11 cellular contexts compared by ENCODE assay signal in the genomic region with DNA sequence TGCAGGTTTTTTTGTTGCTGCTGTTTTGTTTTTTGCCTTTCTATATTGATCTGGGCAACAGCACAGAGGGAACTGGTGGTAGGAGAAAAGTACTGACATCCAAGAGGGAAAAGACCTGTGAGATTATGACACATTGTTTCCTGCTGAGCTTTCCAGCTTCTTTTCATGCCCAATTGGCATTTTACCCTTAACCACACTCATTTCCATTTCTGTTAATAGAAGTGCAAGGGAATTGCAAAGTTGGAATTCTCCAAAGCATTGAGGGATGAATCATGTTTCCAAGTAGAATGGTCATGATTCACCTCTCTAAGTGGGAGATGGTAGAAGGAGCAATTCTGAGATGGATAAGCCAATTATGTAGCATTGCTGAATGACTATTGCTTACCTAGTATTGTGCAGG.
DNase-seq lines count a peak whose midpoint lies in the region; ATAC-seq, FAIRE-seq and TF ChIP-seq lines count a peak whose summit lies in the region.
"Had no signal": no experiment of that assay in that cellular context is flagged by ENCODE, and none has a peak within 500 bp of the region (broad histone marks: within the 10 kb centered on the region; RNA-seq: fewer than 3 reads in every experiment).

No MANE protein-coding gene starts in this region.

- no peaks in the 10 kb centered on the region for H3K9me3 ChIP-seq in astrocyte (ENCODE audit: insufficient read depth, low read depth, low read length)

- H3K27ac Mint-ChIP-seq in HFFc6 (no peak overlapping the region), astrocyte (ENCODE audit: unreplicated experiment) (peak overlapping the region; percentile 36), natural killer cell (no peak overlapping the region)
- H3K27ac Mint-ChIP-seq: activated naive CD8-positive, alpha-beta T cell treated with anti-CD3 and anti-CD28 coated beads, Interleukin-2, amount 50 U/mL, for 24 hours had no signal

- peaks cover 13% of the 10 kb centered on the region for H3K4me1 ChIP-seq in astrocyte (ENCODE audit: insufficient read depth, low read length)

- no peak overlapping the region for H3K4me3 ChIP-seq in astrocyte (ENCODE audit: insufficient read depth, low read depth, low read length)

- DNase-seq in 8988T (peak; percentile 46), HFFc6 (peak; percentile 17), astrocyte (ENCODE audit: low read depth) (peak; percentile 99), iris pigment epithelial cell (ENCODE audit: low read depth) (peak; percentile 62), HuH-7.5 (ENCODE audit: low spot score) (no peak), natural killer cell (no peak)
- DNase-seq: activated naive CD8-positive, alpha-beta T cell treated with anti-CD3 and anti-CD28 coated beads, Interleukin-2, amount 50 U/mL, for 24 hours; erythroblast; NCI-H510A had no signal

- no peaks in the 10 kb centered on the region for H3K36me3 Mint-ChIP-seq in HFFc6 (ENCODE audit: low read depth)
- H3K36me3 Mint-ChIP-seq in astrocyte (ENCODE audit: low read depth, unreplicated experiment) = no peaks in the 10 kb centered on the region
- no peaks in the 10 kb centered on the region for H3K36me3 Mint-ChIP-seq in natural killer cell

- H3K36me3 ChIP-seq in astrocyte (ENCODE audit: insufficient read depth, low read length) = no peaks in the 10 kb centered on the region

- peak overlapping the region; percentile 67 for H3K4me2 ChIP-seq in astrocyte (ENCODE audit: low read length)

- no peaks in the 10 kb centered on the region for H3K27me3 ChIP-seq in astrocyte (ENCODE audit: insufficient read depth, low read length)

- no peaks in the 10 kb centered on the region for H4K20me1 ChIP-seq in astrocyte (ENCODE audit: insufficient read depth, low read length)

- peak overlapping the region; percentile 64 for H3K27ac ChIP-seq in astrocyte (ENCODE audit: low read depth, low read length)

- no peak for TF ChIP-seq CTCF in HFFc6 (IDR thresholded peaks at IDR 0.05)
- TF ChIP-seq CTCF in astrocyte (IDR thresholded peaks at IDR 0.05; ENCODE audit: insufficient read depth, low read depth, low read length) = no peak
- no peak for TF ChIP-seq CTCF in natural killer cell (IDR thresholded peaks at IDR 0.05)

- H3K27me3 Mint-ChIP-seq in HFFc6 (ENCODE audit: insufficient read depth) (no peaks in the 10 kb centered on the region; the same call in 1 of the 2 replicates), astrocyte (ENCODE audit: low read depth, unreplicated experiment) (no peaks in the 10 kb centered on the region), natural killer cell (ENCODE audit: low read depth in 2 of 2) (no peaks in the 10 kb centered on the region)
- H3K27me3 Mint-ChIP-seq: activated naive CD8-positive, alpha-beta T cell treated with anti-CD3 and anti-CD28 coated beads, Interleukin-2, amount 50 U/mL, for 24 hours had no signal

- H3K9ac ChIP-seq in astrocyte (ENCODE audit: low read length) = no peak overlapping the region

- intact Hi-C loops in natural killer cell (cut with micrococcal nuclease) = no loop called here

- no peak overlapping the region for H3K4me3 Mint-ChIP-seq in HFFc6
- H3K4me3 Mint-ChIP-seq in astrocyte (ENCODE audit: unreplicated experiment) = no peak overlapping the region
- no peak overlapping the region for H3K4me3 Mint-ChIP-seq in natural killer cell
- H3K4me3 Mint-ChIP-seq: activated naive CD8-positive, alpha-beta T cell treated with anti-CD3 and anti-CD28 coated beads, Interleukin-2, amount 50 U/mL, for 24 hours had no signal

- H3K4me1 Mint-ChIP-seq in HFFc6 (ENCODE audit: low read depth) (no peaks in the 10 kb centered on the region), astrocyte (ENCODE audit: low read depth, unreplicated experiment) (peaks cover 12% of the 10 kb centered on the region), natural killer cell (no peaks in the 10 kb centered on the region)
- H3K4me1 Mint-ChIP-seq: activated naive CD8-positive, alpha-beta T cell treated with anti-CD3 and anti-CD28 coated beads, Interleukin-2, amount 50 U/mL, for 24 hours had no signal

- no peaks in the 10 kb centered on the region for H3K79me2 ChIP-seq in astrocyte (ENCODE audit: insufficient read depth, low read length)

- H3K9me3 Mint-ChIP-seq in HFFc6 (peaks cover 53% of the 10 kb centered on the region), astrocyte (ENCODE audit: unreplicated experiment) (no peaks in the 10 kb centered on the region), natural killer cell (peaks cover 16% of the 10 kb centered on the region in 2 donors)
- H3K9me3 Mint-ChIP-seq: activated naive CD8-positive, alpha-beta T cell treated with anti-CD3 and anti-CD28 coated beads, Interleukin-2, amount 50 U/mL, for 24 hours had no signal

- ATAC-seq in GM21528 (IDR thresholded peaks at IDR 0.05; ENCODE audit: low FRiP score, unreplicated experiment) = no peak
- ATAC-seq in natural killer cell = no peak
- ATAC-seq in HG02852 (IDR thresholded peaks at IDR 0.05; ENCODE audit: unreplicated experiment) = no peak
- ATAC-seq: activated naive CD8-positive, alpha-beta T cell treated with anti-CD3 and anti-CD28 coated beads, Interleukin-2, amount 50 U/mL, for 24 hours had no signal

- no peak overlapping the region for H2AFZ ChIP-seq in astrocyte (ENCODE audit: low read depth, low read length)

- peak; percentile 93 for FAIRE-seq in astrocyte (lab: Jason Lieb, UNC)

Comparison
In these comparisons a context has a peak if more than half of its experiments do, and no peak if none do; other contexts are left out.
1. DNase-seq: peak in 8988T (single experiment), HFFc6 (single experiment), astrocyte (single experiment) and iris pigment epithelial cell (single experiment); none in HuH-7.5 (single experiment) and natural killer cell (single experiment).